ENCODE assay signal across 14 cellular contexts in genomic region chr3:123394391-123395022, GRCh38. TPM values are rescaled to one million over a fixed set of nuclear protein-coding genes. Genes with fewer than 3 reads are reported as not detected.
DNase-seq lines count a peak whose midpoint lies in the region; ATAC-seq and TF ChIP-seq lines count a peak whose summit lies in the region.
"Had no signal": no experiment of that assay in that cellular context is flagged by ENCODE, and none has a peak within 500 bp of the region (broad histone marks: within the 10 kb centered on the region; RNA-seq: fewer than 3 reads in every experiment).

No MANE protein-coding gene starts in this region.

- DNase-seq in esophagus muscularis mucosa (ENCODE audit: extremely low spot score) (no peak), left ventricle myocardium superior (peak; percentile 74), sigmoid colon (no peak), progenitor cell of endocrine pancreas (ENCODE audit: low spot score, unreplicated experiment) (no peak), AML-193 (lab: John Stamatoyannopoulos, UW) (no peak), inferior parietal cortex (ENCODE audit: extremely low spot score) (no peak), cortex of kidney (lab: John Stamatoyannopoulos, UW) (no peak)
- DNase-seq: CD8-positive, alpha-beta T cell; GF-D8; KBM-7; NCI-H446; NCI-H748 treated with DMSO at 0.1 percent for 48 hours; Peyer's patch; SJCRH30 had no signal

- no peak overlapping the region for H3K4me3 Mint-ChIP-seq in progenitor cell of endocrine pancreas (ENCODE audit: low read depth)
- H3K4me3 Mint-ChIP-seq: CD8-positive, alpha-beta T cell had no signal

- peaks cover 85 to 99% (median 93%) of the 10 kb centered on the region in 4 donors for H3K4me1 ChIP-seq in esophagus muscularis mucosa
- H3K4me1 ChIP-seq in sigmoid colon = peaks cover 0 to 91% (median 89%) of the 10 kb centered on the region in 4 donors
- H3K4me1 ChIP-seq: SJCRH30 had no signal

- peaks cover 0 to 3% (median 0%) of the 10 kb centered on the region in 4 donors for H3K36me3 ChIP-seq in esophagus muscularis mucosa
- H3K36me3 ChIP-seq in sigmoid colon = peaks cover 0 to 3% (median 0%) of the 10 kb centered on the region in 4 donors
- H3K36me3 ChIP-seq: Peyer's patch, SJCRH30 had no signal

- intact Hi-C loops in esophagus muscularis mucosa (cut with DNase I) (no loop called here), left ventricle myocardium superior (cut with micrococcal nuclease) (no loop called here), sigmoid colon (cut with DNase I) (no loop called here)

- no peak overlapping the region for H3K4me3 ChIP-seq in esophagus muscularis mucosa
- no peak overlapping the region for H3K4me3 ChIP-seq in sigmoid colon
- H3K4me3 ChIP-seq: Peyer's patch, SJCRH30 had no signal

- H3K36me3 Mint-ChIP-seq in progenitor cell of endocrine pancreas (ENCODE audit: insufficient read depth) = no peaks in the 10 kb centered on the region
- H3K36me3 Mint-ChIP-seq: CD8-positive, alpha-beta T cell had no signal

- peaks cover 29% of the 10 kb centered on the region for H3K4me1 Mint-ChIP-seq in progenitor cell of endocrine pancreas (ENCODE audit: low read depth)

- TF ChIP-seq CTCF in esophagus muscularis mucosa (IDR thresholded peaks at IDR 0.05) (no peak), sigmoid colon (IDR thresholded peaks at IDR 0.05) (no peak), progenitor cell of endocrine pancreas (IDR thresholded peaks at IDR 0.05; ENCODE audit: unreplicated experiment) (no peak)

- TF ChIP-seq EP300 in esophagus muscularis mucosa (IDR thresholded peaks at IDR 0.05) (no peak), sigmoid colon (IDR thresholded peaks at IDR 0.05) (no peak)

- peak overlapping the region; percentile 91 to 97 (median 94) for H3K27ac ChIP-seq in esophagus muscularis mucosa (replicated peaks in 1 of 4)
- H3K27ac ChIP-seq in sigmoid colon = peak overlapping the region; percentile 87 to 93 (median 91)
- H3K27ac ChIP-seq: SJCRH30 had no signal

- H3K9me3 ChIP-seq in esophagus muscularis mucosa = no peaks in the 10 kb centered on the region
- no peaks in the 10 kb centered on the region for H3K9me3 ChIP-seq in sigmoid colon
- H3K9me3 ChIP-seq: Peyer's patch, SJCRH30 had no signal

- WGBS in esophagus muscularis mucosa = 55% methylated on average over 5 of the region's 5 CpGs
- 69 to 83% methylated on average over 5 of the region's 5 CpGs for WGBS in sigmoid colon, 2 donors

- H3K9me3 Mint-ChIP-seq in progenitor cell of endocrine pancreas (ENCODE audit: low read depth) = no peaks in the 10 kb centered on the region
- H3K9me3 Mint-ChIP-seq: CD8-positive, alpha-beta T cell had no signal

- peak; percentile 55 for ATAC-seq in left ventricle myocardium superior
- ATAC-seq: CD8-positive, alpha-beta T cell had no signal

- no peak for TF ChIP-seq POLR2A in esophagus muscularis mucosa (IDR thresholded peaks at IDR 0.05; ENCODE audit: low read depth)
- no peak for TF ChIP-seq POLR2A in sigmoid colon (IDR thresholded peaks at IDR 0.05)

- no peak overlapping the region for H3K27ac Mint-ChIP-seq in progenitor cell of endocrine pancreas
- H3K27ac Mint-ChIP-seq: CD8-positive, alpha-beta T cell had no signal

- H3K27me3 Mint-ChIP-seq in progenitor cell of endocrine pancreas = no peaks in the 10 kb centered on the region

- no peaks in the 10 kb centered on the region for H3K27me3 ChIP-seq in esophagus muscularis mucosa
- H3K27me3 ChIP-seq in sigmoid colon = no peaks in the 10 kb centered on the region
- H3K27me3 ChIP-seq: Peyer's patch, SJCRH30 had no signal

RNA-seq across cellular contexts. Expression of gene ADCY5, which starts 54.4 kb away (rescaled TPM):
- total RNA-seq in esophagus muscularis mucosa (100 to 1,000 TPM; 133 to 228 (median 189) TPM), left ventricle myocardium superior (273 TPM), sigmoid colon (10 to 100 TPM; 39.5 to 84.4 (median 62.2) TPM), progenitor cell of endocrine pancreas (33.8 and 35.9 TPM in 2 replicates)
- polyA plus RNA-seq in sigmoid colon = 1 to 10 TPM; 1.4 to 9.9 (median 5.4) TPM
- total RNA-seq: CD8-positive, alpha-beta T cell had no signal
